Comparison of ENCODE assay signal across 7 cellular contexts in genomic region chr14:70821916-70822705, GRCh38. TPM values are rescaled to one million over a fixed set of nuclear protein-coding genes. Genes with fewer than 3 reads are reported as not detected.
DNase-seq lines count a peak whose midpoint lies in the region; ATAC-seq lines count a peak whose summit lies in the region.

No MANE protein-coding gene starts in this region.

- no peaks in the 10 kb centered on the region for H3K36me3 ChIP-seq in esophagus (ENCODE audit: control insufficient read depth in 2 of 2, insufficient read depth in 2 of 2, low read length in 1 of 2)

- WGBS in esophagus, 2 donors, result 1% methylated on average over 58 to 61 of the region's 61 CpGs

- peak overlapping the region; percentile 58 for H3K4me3 ChIP-seq in esophagus (ENCODE audit: low read depth in 1 of 2, low read length in 2 of 2)

- peak; percentile 41 for ATAC-seq in GM21723 (IDR thresholded peaks at IDR 0.05; ENCODE audit: unreplicated experiment)

- peak; percentile 17 for DNase-seq in NCI-H524 treated with DMSO at 0.1 percent for 48 hours (lab: John Stamatoyannopoulos, UW)
- DNase-seq in activated T-cell treated with anti-CD3 and anti-CD28 coated beads for 4 hours, result peak; percentile 37
- peak; percentile 25 for DNase-seq in myocyte (ENCODE audit: low read depth)
- peak; percentile 17 to 64 (median 48) for DNase-seq in stimulated activated naive CD4-positive, alpha-beta T cell (lab: John Stamatoyannopoulos, UW)
- no peak for DNase-seq in DMS114 treated with DMSO at 0.1 percent for 48 hours (lab: John Stamatoyannopoulos, UW; ENCODE audit: unreplicated experiment)

- H3K4me1 ChIP-seq in esophagus (ENCODE audit: control insufficient read depth in 2 of 2, insufficient read depth in 2 of 2, low read length in 1 of 2), result peaks cover 0 to 2% of the 10 kb centered on the region in 2 donors

- peak overlapping the region in 1 of 2 donors; percentile 37 for H3K27ac ChIP-seq in esophagus (ENCODE audit: low read depth in 2 of 2, low read length in 1 of 2)

- H3K9me3 ChIP-seq in esophagus (ENCODE audit: control insufficient read depth in 2 of 2, insufficient read depth in 1 of 2, low read depth in 1 of 2, low read length in 1 of 2), result no peaks in the 10 kb centered on the region

- no peaks in the 10 kb centered on the region for H3K27me3 ChIP-seq in esophagus (ENCODE audit: control insufficient read depth in 1 of 2, insufficient read depth in 2 of 2, low read length in 2 of 2)

RNA-seq across cellular contexts. Expression of gene MAP3K9, which starts 12.8 kb away (rescaled TPM):
- 10 to 100 TPM in 1 of 2 donors, 1 to 10 TPM in 1; 4.2 to 11.6 TPM for polyA plus RNA-seq in esophagus
- total RNA-seq in myocyte, result 0.42 and 0.53 TPM in 2 replicates
- polyA plus RNA-seq in myocyte (2012), result 0.86 TPM
